11 cellular contexts compared by ENCODE assay signal in the genomic region with DNA sequence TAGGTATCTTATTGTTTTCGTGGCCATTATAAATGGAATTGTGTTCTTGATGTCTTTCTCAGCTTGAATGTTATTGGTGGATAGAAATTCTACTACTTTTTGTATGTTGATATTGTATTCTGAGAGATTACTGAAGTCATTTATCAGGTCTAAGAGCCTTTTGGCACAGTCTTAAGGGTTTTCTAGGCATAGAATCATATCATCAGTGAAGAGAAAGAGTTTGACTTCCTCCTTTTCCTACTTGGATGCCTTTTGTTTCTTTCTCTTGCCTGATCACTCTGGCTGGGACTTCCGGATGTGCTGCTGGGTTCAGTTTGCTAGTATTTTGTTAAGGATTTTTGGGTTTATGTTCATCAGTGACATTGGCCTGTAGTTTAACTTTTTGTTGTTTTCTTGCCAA.
"Had no signal": no experiment of that assay in that cellular context is flagged by ENCODE, and none has a peak within 500 bp of the region (broad histone marks: within the 10 kb centered on the region; RNA-seq: fewer than 3 reads in every experiment).

No MANE protein-coding gene starts in this region.

- H3K36me3 ChIP-seq: HAP-1 had no signal

- H3K4me2 ChIP-seq: GM23338 had no signal

- FAIRE-seq: H1, H54 had no signal

- ATAC-seq: GM23338, HCT116 had no signal

- H3K27ac Mint-ChIP-seq: GM23338, H9, HFFc6 had no signal

- H3K4me3 Mint-ChIP-seq: GM23338, H9, HFFc6 had no signal

- H3K9ac ChIP-seq: GM23248 had no signal

- H3K4me1 Mint-ChIP-seq: GM23338, H9 had no signal

- H3K27ac ChIP-seq: GM23248 had no signal

- H3K4me3 ChIP-seq: GM23248, GM23338, HAP-1 had no signal

- DNase-seq: GM23248, GOT3, H7, H9, HCEC 1CT, HFFc6 had no signal

- H2AFZ ChIP-seq: GM23248, GM23338 had no signal

- H3K4me1 ChIP-seq: HAP-1 had no signal

- H3K9me3 Mint-ChIP-seq: H9 had no signal

- H3K9me3 ChIP-seq: HAP-1 had no signal
